In genomic region chr6:158703840-158704822, GRCh38 we compare ENCODE assay signal across 8 cellular contexts. TPM values are rescaled to one million over a fixed set of nuclear protein-coding genes. Genes with fewer than 3 reads are reported as not detected.
A peak's percentile ranks its signal among the peaks of the same experiment; 100 is the strongest.
DNase-seq lines count a peak whose midpoint lies in the region; ATAC-seq and TF ChIP-seq lines count a peak whose summit lies in the region.

No MANE protein-coding gene starts in this region.

- peaks cover 6% of the 10 kb centered on the region for H3K36me3 Mint-ChIP-seq in T-helper 17 cell (ENCODE audit: low read depth)

- H2AFZ ChIP-seq in HCT116 (ENCODE audit: low read depth, low read length, poor library complexity, severe bottlenecking) = no peak overlapping the region

- TF ChIP-seq CTCF in GM12872 (IDR thresholded peaks at IDR 0.05; ENCODE audit: insufficient read depth, low read depth, low read length) (peak; percentile 91), HCT116 (IDR thresholded peaks at IDR 0.05 in 2 of 3, conservative IDR thresholded peaks at IDR 0.05 in 1 of 3; ENCODE audit: borderline replicate concordance in 1 of 3, insufficient read depth in 1 of 3, low read depth in 2 of 3, low read length in 2 of 3) (peak in 2 of 3 experiments; percentile 100; a peak in 4 of 6 replicates)

- peak; percentile 82 for DNase-seq in HCT116 (ENCODE audit: low read depth, low spot score)
- DNase-seq in MG63 = peak; percentile 73
- DNase-seq in T-helper 17 cell = peak; percentile 67 to 77 (median 73)
- DNase-seq in anterior cingulate cortex (lab: John Stamatoyannopoulos, UW) = peak in 48 of 58 donors; percentile 11 to 77 (median 56)
- peak; percentile 87 for DNase-seq in hepatic stellate cell (ENCODE audit: low spot score)
- DNase-seq in retina = peak; percentile 92
- DNase-seq in NCI-H187 (lab: John Stamatoyannopoulos, UW) = no peak

- ATAC-seq in HCT116 (peak; percentile 84), T-helper 17 cell (peak; percentile 99)

- peak overlapping the region; percentile 92 for H3K27ac ChIP-seq in HCT116 (ENCODE audit: low read depth, low read length)

- RAD21 ChIA-PET in HCT116 (lab: Charles Lee; ENCODE audit: low non-redundant PET in 1 of 2, low total read pairs in 2 of 2, uncharacterized antibody in 2 of 2, unreplicated experiment in 2 of 2) = interaction anchor here in 1 of 2 experiments (0.8 to 1.0 kb wide), 2 partner anchors 58 to 268 kb away, joined by 3 read pairs; no protein-coding TSS in a partner anchor

- H3K9me2 ChIP-seq in HCT116 (ENCODE audit: insufficient read depth) = no peaks in the 10 kb centered on the region

- no peaks in the 10 kb centered on the region for H4K20me1 ChIP-seq in HCT116 (ENCODE audit: insufficient read depth)

- H3K4me3 ChIP-seq in HCT116 (replicated peaks in 1 of 2; ENCODE audit: low read depth in 1 of 2, low read length in 2 of 2) (peak overlapping the region; percentile 32 to 49), MG63 (peak overlapping the region; percentile 38)

- H3K36me3 ChIP-seq in HCT116 (ENCODE audit: control insufficient read depth in 1 of 2, insufficient read depth in 2 of 2, low read length in 2 of 2) = no peaks in the 10 kb centered on the region
- no peaks in the 10 kb centered on the region for H3K36me3 ChIP-seq in MG63

- peaks cover 53 to 77% of the 10 kb centered on the region in 2 experiments for H3K4me1 ChIP-seq in HCT116 (ENCODE audit: control insufficient read depth in 1 of 2, insufficient read depth in 2 of 2, low read length in 2 of 2)

- peak overlapping the region; percentile 85 for H3K4me2 ChIP-seq in HCT116 (ENCODE audit: low read length)

- TF ChIP-seq POLR2A in HCT116 (IDR thresholded peaks at IDR 0.05; ENCODE audit: borderline replicate concordance, extremely low read depth, insufficient read depth, insufficient read length) = no peak

- peak overlapping the region; percentile 82 for H3K9ac ChIP-seq in HCT116 (ENCODE audit: low read length)

- peak overlapping the region; percentile 86 for H3K4me3 Mint-ChIP-seq in T-helper 17 cell

- peak overlapping the region; percentile 47 for H3K27ac Mint-ChIP-seq in T-helper 17 cell

- H3K79me2 ChIP-seq in HCT116 (ENCODE audit: insufficient read depth, low read length) = peaks cover 42% of the 10 kb centered on the region

- BruUV-seq in HCT116 (replicated peaks; lab: Mats Ljungman, UMichigan) = no TSS peak

- no peak for TF ChIP-seq RAD21 in HCT116 (IDR thresholded peaks at IDR 0.05; ENCODE audit: low read depth)

- no peaks in the 10 kb centered on the region for H3K9me3 ChIP-seq in HCT116 (ENCODE audit: control insufficient read depth in 1 of 2, insufficient read depth in 1 of 2, low read depth in 1 of 2, low read length in 2 of 2)
- H3K9me3 ChIP-seq in MG63 = no peaks in the 10 kb centered on the region
- H3K9me3 ChIP-seq in T-helper 17 cell (ENCODE audit: control insufficient read depth, low read length, poor library complexity, severe bottlenecking) = no peaks in the 10 kb centered on the region

- H3K4me1 Mint-ChIP-seq in T-helper 17 cell = peaks cover 18% of the 10 kb centered on the region

- H3K27me3 ChIP-seq in HCT116 (ENCODE audit: insufficient read depth, low read length) = no peaks in the 10 kb centered on the region
- no peaks in the 10 kb centered on the region for H3K27me3 ChIP-seq in MG63

- POLR2A ChIA-PET in HCT116 (lab: Charles Lee) = interaction anchor here (0.9 to 1.5 kb wide), 4 partner anchors 13 to 296 kb away, joined by 3 to 4 read pairs (median 3); partner anchors contain the start of gene RSPH3

- CTCF ChIA-PET in HCT116 (lab: Charles Lee) = interaction anchor here (0.7 to 2.0 kb wide), 9 partner anchors 12 to 430 kb away, joined by 3 to 23 read pairs (median 4); no protein-coding TSS in a partner anchor

- intact Hi-C loops in HCT116 (cut with micrococcal nuclease) = loop anchor here (1.0 to 10.0 kb wide), 7 partner anchors 26 to 431 kb away; partner anchors contain the start of gene RSPH3

- no peaks in the 10 kb centered on the region for H3K27me3 Mint-ChIP-seq in T-helper 17 cell

TF ChIP-seq in HCT116, 20 proteins besides CTCF, POLR2A, EP300 and RAD21:
- TF ChIP-seq YY1 (IDR thresholded peaks at IDR 0.05; ENCODE audit: extremely low read depth, insufficient replicate concordance, low read depth, low read length) = peak; percentile 81
- no peak for TF ChIP-seq MAX (IDR thresholded peaks at IDR 0.05)
- TF ChIP-seq ELF1 (IDR thresholded peaks at IDR 0.05; ENCODE audit: borderline replicate concordance, low read depth) = no peak
- no peak for TF ChIP-seq JUND (IDR thresholded peaks at IDR 0.05)
- TF ChIP-seq ZFX (IDR thresholded peaks at IDR 0.05) = peak; percentile 76; the same call in 1 of the 2 replicates
- no peak for TF ChIP-seq FOSL1 (IDR thresholded peaks at IDR 0.05; ENCODE audit: low read depth)
- TF ChIP-seq SP1 (IDR thresholded peaks at IDR 0.05; ENCODE audit: low read depth) = no peak
- TF ChIP-seq ZBTB33 (IDR thresholded peaks at IDR 0.05; ENCODE audit: extremely low read depth, insufficient replicate concordance, low read length) = no peak

RNA-seq across cellular contexts. Expression of gene SYTL3, which starts 54.3 kb away (rescaled TPM):
- 55.3 TPM for total RNA-seq in HCT116 (2021; ENCODE audit: unreplicated experiment)
- polyA plus RNA-seq in HCT116 (2012) = 59.3 and 71.8 TPM in 2 replicates
- 7.7 and 8.9 TPM in 2 replicates for total RNA-seq in MG63 (2014; rRNA removed; shearing (Covaris generic); ENCODE audit: low replicate concordance)
- 10 to 100 TPM; 28.9 to 36.1 TPM for total RNA-seq in T-helper 17 cell

RNA-seq across cellular contexts. Expression of gene DYNLT1, which starts 59.6 kb away (rescaled TPM):
- 239 TPM for total RNA-seq in HCT116 (2021; ENCODE audit: unreplicated experiment)
- 261 and 300 TPM in 2 replicates for polyA plus RNA-seq in HCT116 (2012)
- total RNA-seq in MG63 (2014; rRNA removed; shearing (Covaris generic); ENCODE audit: low replicate concordance) = 133 and 182 TPM in 2 replicates
- 100 to 1,000 TPM in 1 of 2 donors, 10 to 100 TPM in 1; 87.2 to 107 TPM for total RNA-seq in T-helper 17 cell

Comparison
In these comparisons a context has a peak if more than half of its experiments do, and no peak if none do; other contexts are left out.
1. DNase-seq: peak in HCT116 (single experiment), MG63 (single experiment), T-helper 17 cell (3 of 3), anterior cingulate cortex (48 of 58), hepatic stellate cell (single experiment) and retina (single experiment); none in NCI-H187 (0 of 2).